In the genomic region with DNA sequence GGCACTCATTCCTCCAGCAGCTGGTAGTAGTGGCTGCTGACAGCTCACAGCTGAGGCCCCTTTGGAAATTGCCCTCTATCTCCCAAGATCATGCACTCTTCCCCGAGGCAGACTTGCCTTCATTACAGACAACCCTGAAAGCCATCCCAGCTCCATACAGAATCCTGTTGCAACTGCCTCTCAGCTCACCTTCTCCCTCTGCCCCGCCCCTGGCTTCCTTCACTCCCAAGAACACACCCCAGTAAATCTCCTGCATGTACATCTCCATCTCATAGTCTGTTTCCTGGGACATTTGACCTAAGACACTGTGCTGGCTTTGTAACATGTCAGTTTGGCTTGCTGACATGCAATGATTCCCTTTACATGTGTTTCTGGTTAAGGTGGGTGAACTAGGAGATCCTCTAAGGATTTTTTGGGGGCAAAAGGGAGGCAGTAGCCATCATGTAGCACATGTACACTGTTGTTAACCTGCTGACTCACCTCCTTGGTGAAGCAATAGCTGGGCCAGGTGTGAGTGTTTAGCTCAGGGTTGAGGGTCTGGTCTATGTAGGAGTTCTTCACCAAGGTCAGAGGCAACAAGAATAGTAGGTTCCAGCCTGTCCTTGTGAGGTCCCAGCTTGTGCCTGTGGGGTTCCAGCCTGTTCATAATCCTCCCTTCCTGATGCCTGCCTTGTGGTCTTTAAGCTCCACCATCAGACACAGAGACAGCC, we compare ENCODE assay signal across 22 cellular contexts.
DNase-seq lines count a peak whose midpoint lies in the region; ATAC-seq, FAIRE-seq and TF ChIP-seq lines count a peak whose summit lies in the region.
"Had no signal": no experiment of that assay in that cellular context is flagged by ENCODE, and none has a peak within 500 bp of the region (broad histone marks: within the 10 kb centered on the region; RNA-seq: fewer than 3 reads in every experiment).

No MANE protein-coding gene starts in this region.

- no peak overlapping the region for H3K4me3 ChIP-seq in PC-3 (ENCODE audit: low read length)
- H3K4me3 ChIP-seq in dorsolateral prefrontal cortex = no peak overlapping the region
- no peak overlapping the region for H3K4me3 ChIP-seq in prostate gland
- H3K4me3 ChIP-seq: A549, GM23248, K562, Peyer's patch had no signal

- TF ChIP-seq POLR2A in GM12892 (IDR thresholded peaks at IDR 0.05; ENCODE audit: low read depth, low read length) (no peak), prostate gland (IDR thresholded peaks at IDR 0.05) (no peak)

- H3K4me1 ChIP-seq in PC-3 (ENCODE audit: insufficient read depth, low read length) (0 out of 2 replicates have a peak, but pooled peaks cover 2% of the 10 kb centered on the region), prostate gland (replicated peaks) (no peaks in the 10 kb centered on the region)
- H3K4me1 ChIP-seq: A549, Peyer's patch had no signal

- no peak overlapping the region for H3K9ac ChIP-seq in PC-3 (ENCODE audit: low read length)
- H3K9ac ChIP-seq: GM23248 had no signal

- H3K4me2 ChIP-seq in PC-3 (ENCODE audit: low read length) = no peak overlapping the region
- H3K4me2 ChIP-seq: A549 had no signal

- no peaks in the 10 kb centered on the region for H3K27me3 ChIP-seq in PC-3 (ENCODE audit: low read length)
- H3K27me3 ChIP-seq in dorsolateral prefrontal cortex = no peaks in the 10 kb centered on the region
- no peaks in the 10 kb centered on the region for H3K27me3 ChIP-seq in prostate gland (replicated peaks; ENCODE audit: insufficient read depth)
- H3K27me3 ChIP-seq: Peyer's patch had no signal

- CTCF ChIA-PET in PC-3 (lab: Charles Lee) = no interaction called here

- peak; percentile 60 for FAIRE-seq in GM12892 (lab: Jason Lieb, UNC)
- FAIRE-seq: A549, K562 had no signal

- POLR2A ChIA-PET in PC-3 (lab: Charles Lee; ENCODE audit: unreplicated experiment) = interaction anchor here (0.6 kb wide), 1 partner anchor 381 kb away, joined by 3 read pairs; no protein-coding TSS in a partner anchor

- intact Hi-C loops in PC-3 (cut with micrococcal nuclease) = no loop called here
- intact Hi-C loops in dorsolateral prefrontal cortex (cut with DNase I) = no loop called here
- intact Hi-C loops in prostate gland (cut with DNase I) = no loop called here

- H3K36me3 ChIP-seq in PC-3 (ENCODE audit: low read depth, low read length) (no peaks in the 10 kb centered on the region), prostate gland (no peaks in the 10 kb centered on the region)
- H3K36me3 ChIP-seq: Peyer's patch had no signal

- BruUV-seq in PC-3 (replicated peaks; lab: Mats Ljungman, UMichigan) = no TSS peak

- H3F3A ChIP-seq in PC-3 (ENCODE audit: low read length, unreplicated experiment) = no peaks in the 10 kb centered on the region

- no peak overlapping the region for H3K27ac ChIP-seq in PC-3 (ENCODE audit: low read length)
- peak overlapping the region in 34 of 59 donors; percentile 2 to 75 (median 34) for H3K27ac ChIP-seq in dorsolateral prefrontal cortex
- H3K27ac ChIP-seq in prostate gland = no peak overlapping the region
- H3K27ac ChIP-seq: A549, GM23248, Peyer's patch had no signal

- no peak for TF ChIP-seq CTCF in PC-3 (conservative IDR thresholded peaks at IDR 0.05; ENCODE audit: low read depth, low read length)
- no peak for TF ChIP-seq CTCF in dorsolateral prefrontal cortex (IDR thresholded peaks at IDR 0.05 in 54 of 56, conservative IDR thresholded peaks at IDR 0.05 in 2 of 56; ENCODE audit: low read depth in 1 of 56, partially characterized antibody in 56 of 56)
- TF ChIP-seq CTCF in prostate gland (IDR thresholded peaks at IDR 0.05) = no peak

- WGBS in prostate gland = 93% methylated on average over 2 of the region's 2 CpGs

- no peaks in the 10 kb centered on the region for H3K79me2 ChIP-seq in PC-3 (ENCODE audit: low read length)

- H3K9me2 ChIP-seq in PC-3 (replicated peaks; ENCODE audit: low read length) = no peaks in the 10 kb centered on the region

- H4K20me1 ChIP-seq in PC-3 (ENCODE audit: low read length) = no peaks in the 10 kb centered on the region

- no peak for DNase-seq in GM12892 (ENCODE audit: insufficient read length)
- DNase-seq in PC-3 = peak; percentile 6
- DNase-seq in dorsolateral prefrontal cortex = no peak
- DNase-seq in myocyte (ENCODE audit: low read depth) = peak; percentile 16
- DNase-seq in C1 segment of cervical spinal cord (lab: John Stamatoyannopoulos, UW) = no peak
- DNase-seq in prostate gland (ENCODE audit: low spot score) = no peak
- DNase-seq: CD4-positive, CD25-positive, alpha-beta regulatory T cell; DMS79 treated with DMSO at 0.1 percent for 48 hours; GM23248; H9; HFFc6; NCI-H1092 treated with DMSO at 0.1 percent for 48 hours; NCI-H1436 treated with DMSO at 0.1 percent for 48 hours; NCI-H1930; NCI-H2227 treated with DMSO at 0.1 percent for 48 hours; NCI-H510A; NCI-H748 treated with DMSO at 0.1 percent for 48 hours; Peyer's patch; Right ventricle myocardium superior had no signal

- ATAC-seq in PC-3 (no peak), GM21576 (IDR thresholded peaks at IDR 0.05; ENCODE audit: unreplicated experiment) (no peak)
- ATAC-seq: A549, K562 had no signal

- H3K9me3 ChIP-seq in PC-3 (ENCODE audit: low read length) = no peaks in the 10 kb centered on the region
- no peaks in the 10 kb centered on the region for H3K9me3 ChIP-seq in prostate gland
- H3K9me3 ChIP-seq: A549, Peyer's patch had no signal

- no peak overlapping the region for H2AFZ ChIP-seq in PC-3 (ENCODE audit: low read length)
- H2AFZ ChIP-seq: GM23248 had no signal

Comparison
In these comparisons a context has a peak if more than half of its experiments do, and no peak if none do; other contexts are left out.
1. DNase-seq: peak in PC-3 (single experiment) and myocyte (single experiment); none in GM12892 (single experiment), dorsolateral prefrontal cortex (0 of 10), C1 segment of cervical spinal cord (0 of 14) and prostate gland (single experiment).
2. H3K27ac ChIP-seq: peak in dorsolateral prefrontal cortex (34 of 59); none in PC-3 (single experiment) and prostate gland (0 of 2).